Comparison of ENCODE assay signal across 19 cellular contexts in genomic region chr9:129394920-129395279, GRCh38.
"Had no signal": no experiment of that assay in that cellular context is flagged by ENCODE, and none has a peak within 500 bp of the region (broad histone marks: within the 10 kb centered on the region; RNA-seq: fewer than 3 reads in every experiment).

No MANE protein-coding gene starts in this region.

- H3K36me3 ChIP-seq: spleen, tibial nerve had no signal

- ATAC-seq: foreskin keratinocyte; left colon; left ventricle myocardium superior; sciatic nerve; stimulated activated memory B cell treated with anti-CD40 and anti-IgM and Interleukin-4, amounts not matched to agents 10 μg/mL and 1 μg/mL and 100 μg/mL, for 72 hours had no signal

- H3K36me3 Mint-ChIP-seq: immature natural killer cell; naive B cell; stimulated activated memory B cell treated with anti-CD40 and anti-IgM and Interleukin-4, amounts not matched to agents 10 μg/mL and 1 μg/mL and 100 μg/mL, for 72 hours had no signal

- H3K27me3 ChIP-seq: testis, tibial nerve had no signal

- H3K4me1 ChIP-seq: foreskin keratinocyte, spleen, testis had no signal

- H3K27ac ChIP-seq: foreskin keratinocyte, spleen, testis, tibial nerve had no signal

- H3K4me3 ChIP-seq: lung, spleen, testis, tibial nerve had no signal

- H3K4me1 Mint-ChIP-seq: immature natural killer cell had no signal

- H3K9me3 ChIP-seq: spleen, testis, tibial nerve had no signal

- H3K9me3 Mint-ChIP-seq: dendritic cell treated with granulocyte-macrophage colony-stimulating factor and Interleukin-4, amounts not matched to agents 40 ng/mL and 50 ng/mL, for 4 days; immature natural killer cell; naive B cell; nephron; stimulated activated memory B cell treated with anti-CD40 and anti-IgM and Interleukin-4, amounts not matched to agents 10 μg/mL and 1 μg/mL and 100 μg/mL, for 72 hours; stimulated activated naive CD8-positive, alpha-beta T cell treated with anti-CD3 and anti-CD28 coated beads, Interleukin-15, Interleukin-2, amounts not matched to agents 100 ng/mL and 50 ng/mL, for 24 hours had no signal

- H3K4me3 Mint-ChIP-seq: dendritic cell treated with granulocyte-macrophage colony-stimulating factor and Interleukin-4, amounts not matched to agents 40 ng/mL and 50 ng/mL, for 4 days; immature natural killer cell; naive B cell; nephron; stimulated activated memory B cell treated with anti-CD40 and anti-IgM and Interleukin-4, amounts not matched to agents 10 μg/mL and 1 μg/mL and 100 μg/mL, for 72 hours; stimulated activated naive CD8-positive, alpha-beta T cell treated with anti-CD3 and anti-CD28 coated beads, Interleukin-15, Interleukin-2, amounts not matched to agents 100 ng/mL and 50 ng/mL, for 24 hours had no signal

- H3K27me3 Mint-ChIP-seq: stimulated activated memory B cell treated with anti-CD40 and anti-IgM and Interleukin-4, amounts not matched to agents 10 μg/mL and 1 μg/mL and 100 μg/mL, for 72 hours; stimulated activated naive CD8-positive, alpha-beta T cell treated with anti-CD3 and anti-CD28 coated beads, Interleukin-15, Interleukin-2, amounts not matched to agents 100 ng/mL and 50 ng/mL, for 24 hours had no signal

- DNase-seq: erythroblast; foreskin keratinocyte; immature natural killer cell; left colon; left ventricle myocardium superior; mesenchymal stem cell; naive B cell; spleen; stimulated activated CD4-positive, alpha-beta T cell treated with anti-CD3 and anti-CD28 coated beads, Interleukin-15, amount 100 ng/mL, for 24 hours; stimulated activated CD4-positive, alpha-beta T cell treated with anti-CD3 and anti-CD28 coated beads, Interleukin-1b, Interleukin-23, amount 100 ng/mL, for 48 hours; stimulated activated CD4-positive, alpha-beta T cell treated with anti-CD3 and anti-CD28 coated beads, Interleukin-4, amount 100 ng/mL, for 24 hours had no signal

- H3K27ac Mint-ChIP-seq: dendritic cell treated with granulocyte-macrophage colony-stimulating factor and Interleukin-4, amounts not matched to agents 40 ng/mL and 50 ng/mL, for 4 days; immature natural killer cell; naive B cell; stimulated activated memory B cell treated with anti-CD40 and anti-IgM and Interleukin-4, amounts not matched to agents 10 μg/mL and 1 μg/mL and 100 μg/mL, for 72 hours; stimulated activated naive CD8-positive, alpha-beta T cell treated with anti-CD3 and anti-CD28 coated beads, Interleukin-15, Interleukin-2, amounts not matched to agents 100 ng/mL and 50 ng/mL, for 24 hours had no signal
